In the genomic region with DNA sequence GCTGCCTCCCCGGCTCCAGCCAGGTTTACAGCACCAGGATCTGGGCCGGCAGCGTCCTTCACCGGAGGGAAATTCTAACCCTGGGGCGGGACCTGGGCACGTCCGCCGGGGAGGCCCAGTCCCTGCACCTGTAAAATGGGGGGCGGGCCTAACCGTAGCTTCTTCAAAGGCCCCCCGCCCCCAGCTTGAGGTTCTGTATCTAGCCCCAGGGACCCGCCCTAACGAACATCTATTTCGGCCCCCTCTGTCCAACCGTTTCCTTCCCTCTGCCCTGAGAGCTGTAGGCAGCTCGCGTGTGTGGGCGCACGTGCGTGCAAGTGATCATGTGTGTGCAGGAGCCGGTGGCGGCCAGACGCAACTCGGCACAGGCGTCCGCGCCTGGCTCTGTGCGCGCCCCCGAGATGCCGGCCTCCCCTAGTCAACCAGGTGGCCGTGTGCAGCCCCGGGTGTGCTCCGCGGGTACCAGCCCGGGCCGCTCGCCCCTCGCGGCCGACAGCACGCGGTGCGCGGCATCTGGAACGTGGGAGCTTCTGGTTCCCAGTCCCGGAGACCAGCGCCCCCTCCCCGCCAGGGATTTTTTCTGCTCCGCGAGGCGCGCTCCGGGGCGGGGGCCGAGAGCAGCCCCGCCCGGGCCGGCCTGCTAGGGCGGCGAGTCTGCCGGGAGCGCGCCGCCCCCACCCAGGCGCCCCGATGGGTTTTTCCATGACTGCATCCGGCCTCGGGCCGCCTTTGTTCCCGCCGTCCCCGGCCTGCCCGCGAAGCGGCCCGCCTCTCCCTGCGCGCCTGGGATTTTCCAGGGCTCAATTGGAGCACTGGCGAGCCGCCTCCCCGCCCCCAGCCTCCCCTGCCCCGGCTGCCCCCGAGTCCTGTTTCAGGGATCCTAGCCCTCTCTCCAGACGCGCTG, we compare ENCODE assay signal across 8 cellular contexts. TPM values are rescaled to one million over a fixed set of nuclear protein-coding genes. Genes with fewer than 3 reads are reported as not detected.
DNase-seq lines count a peak whose midpoint lies in the region; ATAC-seq and TF ChIP-seq lines count a peak whose summit lies in the region.

No MANE protein-coding gene starts in this region.

- H3K9me3 Mint-ChIP-seq in CD8-positive, alpha-beta T cell = no peaks in the 10 kb centered on the region
- no peaks in the 10 kb centered on the region for H3K9me3 Mint-ChIP-seq in activated T-cell treated with anti-CD3 and anti-CD28 coated beads, Interleukin-2, amount 50 U/mL, for 4 hours

- no peaks in the 10 kb centered on the region for H3K27me3 Mint-ChIP-seq in CD8-positive, alpha-beta T cell (ENCODE audit: low read depth)
- H3K27me3 Mint-ChIP-seq in activated T-cell treated with anti-CD3 and anti-CD28 coated beads, Interleukin-2, amount 50 U/mL, for 4 hours (ENCODE audit: low read depth) = no peaks in the 10 kb centered on the region

- peak overlapping the region; percentile 78 for H2AFZ ChIP-seq in OCI-LY3 (ENCODE audit: low read depth, low read length)

- 0% methylated on average over 1 of the region's 86 CpGs for WGBS in esophagus muscularis mucosa

- peaks cover 23% of the 10 kb centered on the region for H3K4me1 Mint-ChIP-seq in CD8-positive, alpha-beta T cell (ENCODE audit: low read depth)
- H3K4me1 Mint-ChIP-seq in activated T-cell treated with anti-CD3 and anti-CD28 coated beads, Interleukin-2, amount 50 U/mL, for 4 hours (ENCODE audit: low read depth) = peaks cover 40% of the 10 kb centered on the region

- peak overlapping the region; percentile 60 for H3K27ac Mint-ChIP-seq in CD8-positive, alpha-beta T cell

- TF ChIP-seq EP300 in esophagus muscularis mucosa (IDR thresholded peaks at IDR 0.05) = no peak

- peak overlapping the region; percentile 55 for H3K4me3 ChIP-seq in CD8-positive, alpha-beta T cell (ENCODE audit: low read depth, low read length)
- peak overlapping the region; percentile 77 for H3K4me3 ChIP-seq in OCI-LY3 (ENCODE audit: low read length)
- peak overlapping the region; percentile 54 to 61 (median 58) for H3K4me3 ChIP-seq in esophagus muscularis mucosa

- peaks cover 16% of the 10 kb centered on the region for H3K4me1 ChIP-seq in CD8-positive, alpha-beta T cell (ENCODE audit: insufficient read depth, low read length)
- peaks cover 38% of the 10 kb centered on the region for H3K4me1 ChIP-seq in OCI-LY3 (ENCODE audit: low read length)
- H3K4me1 ChIP-seq in esophagus muscularis mucosa = peaks cover 47 to 64% (median 50%) of the 10 kb centered on the region in 4 donors

- no peaks in the 10 kb centered on the region for H3K36me3 Mint-ChIP-seq in CD8-positive, alpha-beta T cell
- no peaks in the 10 kb centered on the region for H3K36me3 Mint-ChIP-seq in activated T-cell treated with anti-CD3 and anti-CD28 coated beads, Interleukin-2, amount 50 U/mL, for 4 hours (ENCODE audit: insufficient read depth)

- TF ChIP-seq POLR2A in esophagus muscularis mucosa (IDR thresholded peaks at IDR 0.05; ENCODE audit: low read depth) = peak; percentile 50

- peak overlapping the region; percentile 88 for H3K4me3 Mint-ChIP-seq in CD8-positive, alpha-beta T cell
- peak overlapping the region; percentile 82 for H3K4me3 Mint-ChIP-seq in activated T-cell treated with anti-CD3 and anti-CD28 coated beads, Interleukin-2, amount 50 U/mL, for 4 hours

- peak overlapping the region; percentile 37 for H3K27ac ChIP-seq in CD8-positive, alpha-beta T cell (ENCODE audit: low read depth, low read length)
- H3K27ac ChIP-seq in OCI-LY3 (ENCODE audit: low read length) (peak overlapping the region; percentile 94), esophagus muscularis mucosa (replicated peaks in 1 of 4) (peak overlapping the region; percentile 97 to 100 (median 98))

- no peaks in the 10 kb centered on the region for H3K27me3 ChIP-seq in CD8-positive, alpha-beta T cell (ENCODE audit: insufficient read depth, low read length)
- H3K27me3 ChIP-seq in OCI-LY3 (ENCODE audit: low read depth, low read length) (no peaks in the 10 kb centered on the region), esophagus muscularis mucosa (no peaks in the 10 kb centered on the region)

- peak overlapping the region; percentile 94 for H3K9ac ChIP-seq in OCI-LY3 (ENCODE audit: low read length)

- peak overlapping the region; percentile 95 for H3K4me2 ChIP-seq in OCI-LY3 (ENCODE audit: low read length)

- no peaks in the 10 kb centered on the region for H3K79me2 ChIP-seq in OCI-LY3 (ENCODE audit: low read length)

- no peaks in the 10 kb centered on the region for H3K9me3 ChIP-seq in CD8-positive, alpha-beta T cell (ENCODE audit: low read length)
- peaks cover 4% of the 10 kb centered on the region; the same call in 1 of the 2 replicates for H3K9me3 ChIP-seq in OCI-LY3 (ENCODE audit: insufficient read depth, low read length)
- no peaks in the 10 kb centered on the region for H3K9me3 ChIP-seq in esophagus muscularis mucosa

- peak in 6 of 7 experiments; percentile 31 to 71 (median 54) for DNase-seq in CD8-positive, alpha-beta T cell
- peak; percentile 72 for DNase-seq in activated T-cell treated with anti-CD3 and anti-CD28 coated beads, Interleukin-2, amount 50 U/mL, for 4 hours
- DNase-seq in esophagus muscularis mucosa (ENCODE audit: extremely low spot score) (peak; percentile 96), myocyte (ENCODE audit: low read depth) (peak; percentile 76)
- peak; percentile 87 to 89 for DNase-seq in stimulated activated CD8-positive, alpha-beta memory T cell treated with anti-CD3 and anti-CD28 coated beads, Interleukin-7, amount 100 ng/mL, for 48 hours (ENCODE audit: extremely low read depth in 1 of 2, low read depth in 1 of 2)

- no peaks in the 10 kb centered on the region for H3K36me3 ChIP-seq in CD8-positive, alpha-beta T cell (ENCODE audit: insufficient read depth, low read length)
- H3K36me3 ChIP-seq in OCI-LY3 (replicated peaks; ENCODE audit: low read depth, low read length) = no peaks in the 10 kb centered on the region
- H3K36me3 ChIP-seq in esophagus muscularis mucosa = no peaks in the 10 kb centered on the region

- no peaks in the 10 kb centered on the region for H4K20me1 ChIP-seq in OCI-LY3 (ENCODE audit: insufficient read depth, low read length)

- no peak for TF ChIP-seq CTCF in CD8-positive, alpha-beta T cell (IDR thresholded peaks at IDR 0.05)
- TF ChIP-seq CTCF in OCI-LY3 (IDR thresholded peaks at IDR 0.05; ENCODE audit: low read depth, low read length) (peak; percentile 11; the same call in 1 of the 2 replicates), esophagus muscularis mucosa (IDR thresholded peaks at IDR 0.05) (peak in 2 of 3 experiments; percentile 21 to 36)

- ATAC-seq in CD8-positive, alpha-beta T cell = peak; percentile 44
- ATAC-seq in GM19328 (IDR thresholded peaks at IDR 0.05; ENCODE audit: unreplicated experiment) (peak; percentile 68), HG03442 (IDR thresholded peaks at IDR 0.05; ENCODE audit: unreplicated experiment) (peak; percentile 59)
- ATAC-seq in activated T-cell treated with anti-CD3 and anti-CD28 coated beads, Interleukin-2, amount 50 U/mL, for 4 hours = peak; percentile 58

- POLR2A ChIA-PET in CD8-positive, alpha-beta T cell (lab: Charles Lee) = interaction anchor here (0.6 to 4.2 kb wide), 9 partner anchors 46 to 150 kb away, joined by 3 to 38 read pairs (median 5); a partner anchor contains a TSS

- CTCF ChIA-PET in CD8-positive, alpha-beta T cell (lab: Charles Lee) = interaction anchor here (0.6 to 12.6 kb wide), 16 partner anchors 8 to 172 kb away, joined by 3 to 199 read pairs (median 3); a partner anchor contains a TSS

- intact Hi-C loops in CD8-positive, alpha-beta T cell (cut with DNase I, micrococcal nuclease) = loop anchor here (1.0 to 5.0 kb wide), 3 partner anchors 48 to 173 kb away; a partner anchor contains a TSS
- intact Hi-C loops in esophagus muscularis mucosa (cut with DNase I) = loop anchor here (2.0 kb wide), 2 partner anchors 61 to 97 kb away; no protein-coding TSS in a partner anchor

RNA-seq across cellular contexts. Expression of a gene that starts 21.2 kb away (rescaled TPM):
- not detected for total RNA-seq in CD8-positive, alpha-beta T cell
- total RNA-seq in activated T-cell treated with anti-CD3 and anti-CD28 coated beads, Interleukin-2, amount 50 U/mL, for 4 hours = not detected
- not detected for total RNA-seq in esophagus muscularis mucosa
- not detected in 2 replicates for total RNA-seq in myocyte
- not detected for polyA plus RNA-seq in myocyte (2012)

Comparison
In these comparisons a context has a peak if more than half of its experiments do, and no peak if none do; other contexts are left out.
1. Peak in every context shown above with its lines: DNase-seq, ATAC-seq, H3K4me3 ChIP-seq and H3K27ac ChIP-seq.
2. H3K27ac ChIP-seq: peak in every context shown above with its lines; median percentile 98 in esophagus muscularis mucosa; 94 in OCI-LY3; 37 in CD8-positive, alpha-beta T cell.